ENCODE assay signal across 1 cellular context in genomic region chr15:66253296-66253642, GRCh38.
TF ChIP-seq lines count a peak whose summit lies in the region.

No MANE protein-coding gene starts in this region.

TF ChIP-seq in SK-N-SH treated with all-trans-retinoic acid at 6 μM for 48 hours, 23 proteins besides CTCF, POLR2A, EP300 and RAD21 (continued from another document):
- TF ChIP-seq CREB5 (CRISPR knock-in tag; IDR thresholded peaks at IDR 0.05; ENCODE audit: low read depth) (no peak), PATZ1 (CRISPR knock-in tag; IDR thresholded peaks at IDR 0.05; ENCODE audit: borderline replicate concordance) (no peak), ESRRG (CRISPR knock-in tag; IDR thresholded peaks at IDR 0.05) (no peak), SNAI2 (CRISPR knock-in tag; IDR thresholded peaks at IDR 0.05) (no peak), CSRNP3 (CRISPR knock-in tag; IDR thresholded peaks at IDR 0.05) (no peak), ISL1 (CRISPR knock-in tag; IDR thresholded peaks at IDR 0.05) (no peak), CSDC2 (CRISPR knock-in tag; IDR thresholded peaks at IDR 0.05) (no peak), OSR1 (CRISPR knock-in tag; IDR thresholded peaks at IDR 0.05) (no peak), ZC3H10 (CRISPR knock-in tag; IDR thresholded peaks at IDR 0.05) (no peak)
